ENCODE assay signal across 1 cellular context in the genomic region with DNA sequence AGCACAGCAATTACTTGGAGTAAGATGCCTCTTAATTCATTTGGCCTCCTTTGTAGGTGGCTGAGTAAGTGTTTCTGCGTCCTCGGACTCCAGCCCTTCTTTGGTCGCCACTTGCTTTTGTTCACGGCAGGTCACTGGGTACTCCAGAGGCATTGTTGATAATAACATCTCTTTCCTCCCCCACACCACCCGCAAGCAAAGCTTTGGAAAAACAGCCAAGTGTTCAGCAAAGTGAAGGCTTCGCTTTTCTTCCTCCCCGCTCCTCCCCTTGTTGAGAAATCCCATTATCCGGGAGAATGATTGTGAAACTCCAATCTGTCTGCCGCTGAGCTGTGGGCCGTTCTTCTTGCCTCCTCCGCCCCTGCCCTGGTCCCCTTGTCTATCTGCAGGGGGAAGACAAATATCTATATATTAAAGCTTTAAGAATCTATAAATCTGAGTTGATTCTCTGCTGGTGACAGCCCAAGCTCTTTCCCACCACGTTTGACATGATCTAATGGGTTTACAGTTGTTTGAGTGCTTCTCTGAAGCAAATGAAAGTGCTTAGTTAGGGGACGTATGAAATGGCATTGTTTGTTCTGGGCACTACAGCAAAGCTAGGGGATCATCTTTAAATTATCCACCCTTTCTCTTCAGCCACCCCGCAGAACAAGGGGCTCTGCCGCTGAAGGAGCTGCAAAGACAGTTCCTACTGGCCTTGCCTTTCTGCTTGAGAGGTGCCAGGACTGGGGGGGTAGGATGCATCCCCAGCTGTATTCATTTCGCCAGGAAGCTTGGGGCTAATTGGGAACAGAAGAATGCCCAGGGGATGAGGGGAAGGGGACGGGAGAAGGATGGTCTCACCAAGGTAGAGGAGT.
TF ChIP-seq lines count a peak whose summit lies in the region.

No MANE protein-coding gene starts in this region.

TF ChIP-seq in HEK293, 187 proteins besides CTCF, POLR2A, EP300 and RAD21 (continued from another document and continues in another):
- TF ChIP-seq, protein P1, sequence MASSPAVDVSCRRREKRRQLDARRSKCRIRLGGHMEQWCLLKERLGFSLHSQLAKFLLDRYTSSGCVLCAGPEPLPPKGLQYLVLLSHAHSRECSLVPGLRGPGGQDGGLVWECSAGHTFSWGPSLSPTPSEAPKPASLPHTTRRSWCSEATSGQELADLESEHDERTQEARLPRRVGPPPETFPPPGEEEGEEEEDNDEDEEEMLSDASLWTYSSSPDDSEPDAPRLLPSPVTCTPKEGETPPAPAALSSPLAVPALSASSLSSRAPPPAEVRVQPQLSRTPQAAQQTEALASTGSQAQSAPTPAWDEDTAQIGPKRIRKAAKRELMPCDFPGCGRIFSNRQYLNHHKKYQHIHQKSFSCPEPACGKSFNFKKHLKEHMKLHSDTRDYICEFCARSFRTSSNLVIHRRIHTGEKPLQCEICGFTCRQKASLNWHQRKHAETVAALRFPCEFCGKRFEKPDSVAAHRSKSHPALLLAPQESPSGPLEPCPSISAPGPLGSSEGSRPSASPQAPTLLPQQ (tag by site-specific recombination; IDR thresholded peaks at IDR 0.05) = 0 out of 2 replicates have a peak, but pooled peaks have one; percentile 11
- TF ChIP-seq, protein P2, sequence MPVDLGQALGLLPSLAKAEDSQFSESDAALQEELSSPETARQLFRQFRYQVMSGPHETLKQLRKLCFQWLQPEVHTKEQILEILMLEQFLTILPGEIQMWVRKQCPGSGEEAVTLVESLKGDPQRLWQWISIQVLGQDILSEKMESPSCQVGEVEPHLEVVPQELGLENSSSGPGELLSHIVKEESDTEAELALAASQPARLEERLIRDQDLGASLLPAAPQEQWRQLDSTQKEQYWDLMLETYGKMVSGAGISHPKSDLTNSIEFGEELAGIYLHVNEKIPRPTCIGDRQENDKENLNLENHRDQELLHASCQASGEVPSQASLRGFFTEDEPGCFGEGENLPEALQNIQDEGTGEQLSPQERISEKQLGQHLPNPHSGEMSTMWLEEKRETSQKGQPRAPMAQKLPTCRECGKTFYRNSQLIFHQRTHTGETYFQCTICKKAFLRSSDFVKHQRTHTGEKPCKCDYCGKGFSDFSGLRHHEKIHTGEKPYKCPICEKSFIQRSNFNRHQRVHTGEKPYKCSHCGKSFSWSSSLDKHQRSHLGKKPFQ (tag by site-specific recombination; IDR thresholded peaks at IDR 0.05) = peak; percentile 16; the same call in 1 of the 2 replicates
- TF ChIP-seq ZNF157 (tag by site-specific recombination; IDR thresholded peaks at IDR 0.05) (no peak), MEIS1 (CRISPR knock-in tag; IDR thresholded peaks at IDR 0.05; ENCODE audit: borderline replicate concordance) (no peak), ZNF558 (tag by site-specific recombination; IDR thresholded peaks at IDR 0.05) (no peak), PRDM1 (tag by site-specific recombination; IDR thresholded peaks at IDR 0.05) (peak; percentile 55), ZNF426 (tag by site-specific recombination; IDR thresholded peaks at IDR 0.05) (no peak), OVOL3 (tag by site-specific recombination; IDR thresholded peaks at IDR 0.05) (no peak), GFI1B (tag by site-specific recombination; IDR thresholded peaks at IDR 0.05) (no peak), ZSCAN30 (tag by site-specific recombination; IDR thresholded peaks at IDR 0.05) (peak; percentile 50; the same call in 1 of the 2 replicates), SALL2 (tag by site-specific recombination; IDR thresholded peaks at IDR 0.05; ENCODE audit: borderline replicate concordance) (no peak), ZFP69B (tag by site-specific recombination; IDR thresholded peaks at IDR 0.05) (peak; percentile 23; the same call in 1 of the 2 replicates), HOXD13 (CRISPR knock-in tag; IDR thresholded peaks at IDR 0.05; ENCODE audit: borderline replicate concordance) (no peak), GLI2 (tag by site-specific recombination; IDR thresholded peaks at IDR 0.05; ENCODE audit: borderline replicate concordance, low read depth) (peak; percentile 37; the same call in 1 of the 2 replicates), ZNF433 (tag by site-specific recombination; IDR thresholded peaks at IDR 0.05; ENCODE audit: low read depth) (no peak), ZNF2 (tag by site-specific recombination; IDR thresholded peaks at IDR 0.05) (0 out of 2 replicates have a peak, but pooled peaks have one; percentile 42), GLIS2 (tag by site-specific recombination; IDR thresholded peaks at IDR 0.05) (peak; percentile 39; the same call in 1 of the 2 replicates), ZNF664 (tag by site-specific recombination; IDR thresholded peaks at IDR 0.05) (no peak), MYNN (tag by site-specific recombination; IDR thresholded peaks at IDR 0.05; ENCODE audit: borderline replicate concordance) (no peak), ZNF670 (tag by site-specific recombination; IDR thresholded peaks at IDR 0.05; ENCODE audit: low read depth) (no peak), ZNF48 (tag by site-specific recombination; IDR thresholded peaks at IDR 0.05) (no peak), ZNF404 (tag by site-specific recombination; IDR thresholded peaks at IDR 0.05) (no peak), ZNF473 (tag by site-specific recombination; IDR thresholded peaks at IDR 0.05) (no peak), ZNF626 (tag by site-specific recombination; IDR thresholded peaks at IDR 0.05) (no peak), ZNF341 (tag by site-specific recombination; IDR thresholded peaks at IDR 0.05; ENCODE audit: low read depth) (peak; percentile 98), ZNF629 (tag by site-specific recombination; IDR thresholded peaks at IDR 0.05) (peak; percentile 62), ZFP37 (tag by site-specific recombination; IDR thresholded peaks at IDR 0.05) (no peak), SETDB1 (IDR thresholded peaks at IDR 0.05; ENCODE audit: insufficient read length, low read length) (no peak), ZNF221 (tag by site-specific recombination; IDR thresholded peaks at IDR 0.05; ENCODE audit: borderline replicate concordance) (no peak)
- TF ChIP-seq, protein P3, sequence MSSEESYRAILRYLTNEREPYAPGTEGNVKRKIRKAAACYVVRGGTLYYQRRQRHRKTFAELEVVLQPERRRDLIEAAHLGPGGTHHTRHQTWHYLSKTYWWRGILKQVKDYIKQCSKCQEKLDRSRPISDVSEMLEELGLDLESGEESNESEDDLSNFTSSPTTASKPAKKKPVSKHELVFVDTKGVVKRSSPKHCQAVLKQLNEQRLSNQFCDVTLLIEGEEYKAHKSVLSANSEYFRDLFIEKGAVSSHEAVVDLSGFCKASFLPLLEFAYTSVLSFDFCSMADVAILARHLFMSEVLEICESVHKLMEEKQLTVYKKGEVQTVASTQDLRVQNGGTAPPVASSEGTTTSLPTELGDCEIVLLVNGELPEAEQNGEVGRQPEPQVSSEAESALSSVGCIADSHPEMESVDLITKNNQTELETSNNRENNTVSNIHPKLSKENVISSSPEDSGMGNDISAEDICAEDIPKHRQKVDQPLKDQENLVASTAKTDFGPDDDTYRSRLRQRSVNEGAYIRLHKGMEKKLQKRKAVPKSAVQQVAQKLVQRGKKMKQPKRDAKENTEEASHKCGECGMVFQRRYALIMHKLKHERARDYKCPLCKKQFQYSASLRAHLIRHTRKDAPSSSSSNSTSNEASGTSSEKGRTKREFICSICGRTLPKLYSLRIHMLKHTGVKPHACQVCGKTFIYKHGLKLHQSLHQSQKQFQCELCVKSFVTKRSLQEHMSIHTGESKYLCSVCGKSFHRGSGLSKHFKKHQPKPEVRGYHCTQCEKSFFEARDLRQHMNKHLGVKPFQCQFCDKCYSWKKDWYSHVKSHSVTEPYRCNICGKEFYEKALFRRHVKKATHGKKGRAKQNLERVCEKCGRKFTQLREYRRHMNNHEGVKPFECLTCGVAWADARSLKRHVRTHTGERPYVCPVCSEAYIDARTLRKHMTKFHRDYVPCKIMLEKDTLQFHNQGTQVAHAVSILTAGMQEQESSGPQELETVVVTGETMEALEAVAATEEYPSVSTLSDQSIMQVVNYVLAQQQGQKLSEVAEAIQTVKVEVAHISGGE (tag by site-specific recombination; conservative IDR thresholded peaks at IDR 0.05; ENCODE audit: low read depth) = 0 out of 2 replicates have a peak, but pooled peaks have one; percentile 9
- TF ChIP-seq, protein P4, sequence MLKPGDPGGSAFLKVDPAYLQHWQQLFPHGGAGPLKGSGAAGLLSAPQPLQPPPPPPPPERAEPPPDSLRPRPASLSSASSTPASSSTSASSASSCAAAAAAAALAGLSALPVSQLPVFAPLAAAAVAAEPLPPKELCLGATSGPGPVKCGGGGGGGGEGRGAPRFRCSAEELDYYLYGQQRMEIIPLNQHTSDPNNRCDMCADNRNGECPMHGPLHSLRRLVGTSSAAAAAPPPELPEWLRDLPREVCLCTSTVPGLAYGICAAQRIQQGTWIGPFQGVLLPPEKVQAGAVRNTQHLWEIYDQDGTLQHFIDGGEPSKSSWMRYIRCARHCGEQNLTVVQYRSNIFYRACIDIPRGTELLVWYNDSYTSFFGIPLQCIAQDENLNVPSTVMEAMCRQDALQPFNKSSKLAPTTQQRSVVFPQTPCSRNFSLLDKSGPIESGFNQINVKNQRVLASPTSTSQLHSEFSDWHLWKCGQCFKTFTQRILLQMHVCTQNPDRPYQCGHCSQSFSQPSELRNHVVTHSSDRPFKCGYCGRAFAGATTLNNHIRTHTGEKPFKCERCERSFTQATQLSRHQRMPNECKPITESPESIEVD (tag by site-specific recombination; IDR thresholded peaks at IDR 0.05) = peak; percentile 93
- TF ChIP-seq, protein P5, sequence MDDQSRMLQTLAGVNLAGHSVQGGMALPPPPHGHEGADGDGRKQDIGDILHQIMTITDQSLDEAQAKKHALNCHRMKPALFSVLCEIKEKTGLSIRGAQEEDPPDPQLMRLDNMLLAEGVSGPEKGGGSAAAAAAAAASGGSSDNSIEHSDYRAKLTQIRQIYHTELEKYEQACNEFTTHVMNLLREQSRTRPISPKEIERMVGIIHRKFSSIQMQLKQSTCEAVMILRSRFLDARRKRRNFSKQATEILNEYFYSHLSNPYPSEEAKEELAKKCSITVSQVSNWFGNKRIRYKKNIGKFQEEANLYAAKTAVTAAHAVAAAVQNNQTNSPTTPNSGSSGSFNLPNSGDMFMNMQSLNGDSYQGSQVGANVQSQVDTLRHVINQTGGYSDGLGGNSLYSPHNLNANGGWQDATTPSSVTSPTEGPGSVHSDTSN (CRISPR knock-in tag; IDR thresholded peaks at IDR 0.05) = no peak
- TF ChIP-seq, protein P6, sequence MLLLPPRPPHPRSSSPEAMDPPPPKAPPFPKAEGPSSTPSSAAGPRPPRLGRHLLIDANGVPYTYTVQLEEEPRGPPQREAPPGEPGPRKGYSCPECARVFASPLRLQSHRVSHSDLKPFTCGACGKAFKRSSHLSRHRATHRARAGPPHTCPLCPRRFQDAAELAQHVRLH (tag by site-specific recombination; IDR thresholded peaks at IDR 0.05) = no peak; the same call in 1 of the 2 replicates
- TF ChIP-seq, protein P7, sequence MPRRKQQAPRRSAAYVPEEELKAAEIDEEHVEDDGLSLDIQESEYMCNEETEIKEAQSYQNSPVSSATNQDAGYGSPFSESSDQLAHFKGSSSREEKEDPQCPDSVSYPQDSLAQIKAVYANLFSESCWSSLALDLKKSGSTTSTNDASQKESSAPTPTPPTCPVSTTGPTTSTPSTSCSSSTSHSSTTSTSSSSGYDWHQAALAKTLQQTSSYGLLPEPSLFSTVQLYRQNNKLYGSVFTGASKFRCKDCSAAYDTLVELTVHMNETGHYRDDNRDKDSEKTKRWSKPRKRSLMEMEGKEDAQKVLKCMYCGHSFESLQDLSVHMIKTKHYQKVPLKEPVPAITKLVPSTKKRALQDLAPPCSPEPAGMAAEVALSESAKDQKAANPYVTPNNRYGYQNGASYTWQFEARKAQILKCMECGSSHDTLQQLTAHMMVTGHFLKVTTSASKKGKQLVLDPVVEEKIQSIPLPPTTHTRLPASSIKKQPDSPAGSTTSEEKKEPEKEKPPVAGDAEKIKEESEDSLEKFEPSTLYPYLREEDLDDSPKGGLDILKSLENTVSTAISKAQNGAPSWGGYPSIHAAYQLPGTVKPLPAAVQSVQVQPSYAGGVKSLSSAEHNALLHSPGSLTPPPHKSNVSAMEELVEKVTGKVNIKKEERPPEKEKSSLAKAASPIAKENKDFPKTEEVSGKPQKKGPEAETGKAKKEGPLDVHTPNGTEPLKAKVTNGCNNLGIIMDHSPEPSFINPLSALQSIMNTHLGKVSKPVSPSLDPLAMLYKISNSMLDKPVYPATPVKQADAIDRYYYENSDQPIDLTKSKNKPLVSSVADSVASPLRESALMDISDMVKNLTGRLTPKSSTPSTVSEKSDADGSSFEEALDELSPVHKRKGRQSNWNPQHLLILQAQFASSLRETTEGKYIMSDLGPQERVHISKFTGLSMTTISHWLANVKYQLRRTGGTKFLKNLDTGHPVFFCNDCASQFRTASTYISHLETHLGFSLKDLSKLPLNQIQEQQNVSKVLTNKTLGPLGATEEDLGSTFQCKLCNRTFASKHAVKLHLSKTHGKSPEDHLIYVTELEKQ (tag by site-specific recombination; IDR thresholded peaks at IDR 0.05; ENCODE audit: borderline replicate concordance) = no peak
- TF ChIP-seq, protein P8, sequence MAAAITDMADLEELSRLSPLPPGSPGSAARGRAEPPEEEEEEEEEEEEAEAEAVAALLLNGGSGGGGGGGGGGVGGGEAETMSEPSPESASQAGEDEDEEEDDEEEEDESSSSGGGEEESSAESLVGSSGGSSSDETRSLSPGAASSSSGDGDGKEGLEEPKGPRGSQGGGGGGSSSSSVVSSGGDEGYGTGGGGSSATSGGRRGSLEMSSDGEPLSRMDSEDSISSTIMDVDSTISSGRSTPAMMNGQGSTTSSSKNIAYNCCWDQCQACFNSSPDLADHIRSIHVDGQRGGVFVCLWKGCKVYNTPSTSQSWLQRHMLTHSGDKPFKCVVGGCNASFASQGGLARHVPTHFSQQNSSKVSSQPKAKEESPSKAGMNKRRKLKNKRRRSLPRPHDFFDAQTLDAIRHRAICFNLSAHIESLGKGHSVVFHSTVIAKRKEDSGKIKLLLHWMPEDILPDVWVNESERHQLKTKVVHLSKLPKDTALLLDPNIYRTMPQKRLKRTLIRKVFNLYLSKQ (tag by site-specific recombination; IDR thresholded peaks at IDR 0.05; ENCODE audit: borderline replicate concordance) = no peak
- TF ChIP-seq, protein P9, sequence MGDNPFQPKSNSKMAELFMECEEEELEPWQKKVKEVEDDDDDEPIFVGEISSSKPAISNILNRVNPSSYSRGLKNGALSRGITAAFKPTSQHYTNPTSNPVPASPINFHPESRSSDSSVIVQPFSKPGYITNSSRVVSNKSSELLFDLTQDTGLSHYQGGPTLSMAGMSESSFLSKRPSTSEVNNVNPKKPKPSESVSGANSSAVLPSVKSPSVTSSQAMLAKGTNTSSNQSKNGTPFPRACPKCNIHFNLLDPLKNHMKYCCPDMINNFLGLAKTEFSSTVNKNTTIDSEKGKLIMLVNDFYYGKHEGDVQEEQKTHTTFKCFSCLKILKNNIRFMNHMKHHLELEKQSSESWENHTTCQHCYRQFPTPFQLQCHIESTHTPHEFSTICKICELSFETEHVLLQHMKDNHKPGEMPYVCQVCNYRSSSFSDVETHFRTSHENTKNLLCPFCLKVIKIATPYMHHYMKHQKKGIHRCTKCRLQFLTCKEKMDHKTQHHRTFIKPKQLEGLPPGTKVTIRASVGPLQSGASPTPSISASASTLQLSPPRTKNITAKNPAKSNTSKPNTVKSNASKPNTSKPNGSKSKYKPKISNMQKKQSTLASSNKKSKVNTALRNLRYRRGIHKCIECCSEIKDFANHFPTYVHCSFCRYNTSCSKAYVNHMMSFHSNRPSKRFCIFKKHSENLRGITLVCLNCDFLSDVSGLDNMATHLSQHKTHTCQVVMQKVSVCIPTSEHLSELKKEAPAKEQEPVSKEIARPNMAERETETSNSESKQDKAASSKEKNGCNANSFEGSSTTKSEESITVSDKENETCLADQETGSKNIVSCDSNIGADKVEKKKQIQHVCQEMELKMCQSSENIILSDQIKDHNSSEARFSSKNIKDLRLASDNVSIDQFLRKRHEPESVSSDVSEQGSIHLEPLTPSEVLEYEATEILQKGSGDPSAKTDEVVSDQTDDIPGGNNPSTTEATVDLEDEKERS (tag by site-specific recombination; IDR thresholded peaks at IDR 0.05) = no peak
